18 cellular contexts compared by ENCODE assay signal in genomic region chr3:53216723-53217122, GRCh38. TPM values are rescaled to one million over a fixed set of nuclear protein-coding genes. Genes with fewer than 3 reads are reported as not detected.
DNase-seq lines count a peak whose midpoint lies in the region; ATAC-seq and TF ChIP-seq lines count a peak whose summit lies in the region.
"Had no signal": no experiment of that assay in that cellular context is flagged by ENCODE, and none has a peak within 500 bp of the region (broad histone marks: within the 10 kb centered on the region; RNA-seq: fewer than 3 reads in every experiment).

No MANE protein-coding gene starts in this region.

- TF ChIP-seq CTCF in A673 (conservative IDR thresholded peaks at IDR 0.05; ENCODE audit: low read depth, low read length) = no peak
- TF ChIP-seq CTCF in H9 (conservative IDR thresholded peaks at IDR 0.05) = no peak
- TF ChIP-seq CTCF in endodermal cell (conservative IDR thresholded peaks at IDR 0.05) = no peak
- no peak for TF ChIP-seq CTCF in PC-3 (conservative IDR thresholded peaks at IDR 0.05; ENCODE audit: low read depth, low read length)
- no peak for TF ChIP-seq CTCF in GM13976 (IDR thresholded peaks at IDR 0.05; ENCODE audit: borderline replicate concordance, control extremely low read depth, extremely low read depth, insufficient read depth, missing control alignments)

- DNase-seq in A673 (ENCODE audit: low spot score) = peak; percentile 13
- DNase-seq in H9 = peak; percentile 24
- peak; percentile 45 for DNase-seq in NCI-H524 treated with DMSO at 0.1 percent for 48 hours (lab: John Stamatoyannopoulos, UW)
- peak; percentile 80 for DNase-seq in endodermal cell
- DNase-seq in PC-3 = no peak
- no peak for DNase-seq in GM13976 (ENCODE audit: low spot score)
- no peak for DNase-seq in activated naive CD4-positive, alpha-beta T cell treated with anti-CD3 and anti-CD28 coated beads, Interleukin-2, amount 10 ng/mL, durations not matched to agents 7 days and 5 days
- DNase-seq: CD8-positive, alpha-beta T cell; DMS79; NCI-H1105 treated with DMSO at 0.1 percent for 48 hours; NCI-H187 treated with DMSO at 0.1 percent for 48 hours; NCI-H510A treated with DMSO at 0.1 percent for 48 hours; T-helper 1 cell; T1000 had no signal

- no peaks in the 10 kb centered on the region for H3K79me2 ChIP-seq in H9 (ENCODE audit: insufficient read depth, low read length)
- no peaks in the 10 kb centered on the region for H3K79me2 ChIP-seq in PC-3 (ENCODE audit: low read length)

- H3K4me2 ChIP-seq in H9 (ENCODE audit: insufficient read depth, insufficient read length, low read length) (no peak overlapping the region), PC-3 (ENCODE audit: low read length) (no peak overlapping the region)

- H2AFZ ChIP-seq in H9 (ENCODE audit: low read length) (no peak overlapping the region), PC-3 (ENCODE audit: low read length) (no peak overlapping the region)

- no peak for ATAC-seq in PC-3
- no peak for ATAC-seq in GM18868 (IDR thresholded peaks at IDR 0.05; ENCODE audit: unreplicated experiment)
- ATAC-seq: CD8-positive, alpha-beta T cell; Panc1; Right ventricle myocardium inferior had no signal

- in situ Hi-C loops in GM13976 (cut with MboI; ENCODE audit: low sequenced_read_pairs, unreplicated experiment) = no loop called here

- no peak overlapping the region for H2AK5ac ChIP-seq in H9 (ENCODE audit: insufficient read length, low read length)

- no peak overlapping the region for H3K23ac ChIP-seq in H9 (ENCODE audit: insufficient read length, low read depth, low read length)

- H2BK120ac ChIP-seq in H9 (ENCODE audit: low read depth, low read length, poor library complexity, severe bottlenecking) = no peak overlapping the region

- no peak overlapping the region for H2BK15ac ChIP-seq in H9 (ENCODE audit: low read depth, low read length)

- BruUV-seq in A673 (replicated peaks; lab: Mats Ljungman, UMichigan) (no TSS peak), PC-3 (replicated peaks; lab: Mats Ljungman, UMichigan) (no TSS peak)

- H3K27me3 Mint-ChIP-seq in H9 (ENCODE audit: low read depth) (peaks cover 6% of the 10 kb centered on the region), endodermal cell (ENCODE audit: insufficient read depth) (no peaks in the 10 kb centered on the region)
- peaks cover 35% of the 10 kb centered on the region for H3K27me3 Mint-ChIP-seq in activated naive CD4-positive, alpha-beta T cell treated with anti-CD3 and anti-CD28 coated beads, Interleukin-2, amount 10 ng/mL, durations not matched to agents 7 days and 5 days

- H3K27ac Mint-ChIP-seq in H9 = no peak overlapping the region
- H3K27ac Mint-ChIP-seq in endodermal cell = peak overlapping the region; percentile 82
- no peak overlapping the region for H3K27ac Mint-ChIP-seq in activated naive CD4-positive, alpha-beta T cell treated with anti-CD3 and anti-CD28 coated beads, Interleukin-2, amount 10 ng/mL, durations not matched to agents 7 days and 5 days
- H3K27ac Mint-ChIP-seq: CD8-positive, alpha-beta T cell had no signal

- H3K9ac ChIP-seq in H9 (ENCODE audit: extremely low read depth, insufficient read length, low read length) (no peak overlapping the region), endodermal cell (ENCODE audit: extremely low read depth, low read length, poor library complexity, severe bottlenecking) (no peak overlapping the region), PC-3 (ENCODE audit: low read length) (no peak overlapping the region)

- H3K4me3 ChIP-seq in A673 (ENCODE audit: low read depth, low read length, poor library complexity, severe bottlenecking) (no peak overlapping the region), endodermal cell (ENCODE audit: low read length) (no peak overlapping the region), PC-3 (ENCODE audit: low read length) (no peak overlapping the region)
- H3K4me3 ChIP-seq: SK-N-MC had no signal

- H3K9me3 Mint-ChIP-seq in H9 (no peaks in the 10 kb centered on the region), endodermal cell (no peaks in the 10 kb centered on the region)
- H3K9me3 Mint-ChIP-seq in activated naive CD4-positive, alpha-beta T cell treated with anti-CD3 and anti-CD28 coated beads, Interleukin-2, amount 10 ng/mL, durations not matched to agents 7 days and 5 days = no peaks in the 10 kb centered on the region
- H3K9me3 Mint-ChIP-seq: CD8-positive, alpha-beta T cell had no signal

- H3F3A ChIP-seq in PC-3 (ENCODE audit: low read length, unreplicated experiment) = no peaks in the 10 kb centered on the region

- H3K9me3 ChIP-seq in A673 (ENCODE audit: low read depth, low read length, poor library complexity, severe bottlenecking) (no peaks in the 10 kb centered on the region), H9 (ENCODE audit: control insufficient read depth, low read depth, low read length) (no peaks in the 10 kb centered on the region), endodermal cell (ENCODE audit: control insufficient read depth, low read length) (peaks cover 6% of the 10 kb centered on the region), PC-3 (ENCODE audit: low read length) (no peaks in the 10 kb centered on the region)

- H3K36me3 ChIP-seq in A673 (ENCODE audit: insufficient read depth, low read length, poor library complexity, severe bottlenecking) (no peaks in the 10 kb centered on the region), endodermal cell (ENCODE audit: control insufficient read depth, insufficient read depth, low read length) (no peaks in the 10 kb centered on the region), PC-3 (ENCODE audit: low read depth, low read length) (no peaks in the 10 kb centered on the region)

- H4K91ac ChIP-seq in H9 (ENCODE audit: insufficient read length, low read depth, low read length) = no peak overlapping the region

- no peaks in the 10 kb centered on the region for H3K23me2 ChIP-seq in H9 (ENCODE audit: insufficient read length, low read depth, low read length, poor library complexity, severe bottlenecking)

- no peak overlapping the region for H3K56ac ChIP-seq in H9 (ENCODE audit: insufficient read length, low read depth, low read length)

- H3K4me1 Mint-ChIP-seq in H9 (peaks cover 0 to 5% of the 10 kb centered on the region in 2 experiments), endodermal cell (peaks cover 12% of the 10 kb centered on the region)
- peaks cover 4% of the 10 kb centered on the region for H3K4me1 Mint-ChIP-seq in activated naive CD4-positive, alpha-beta T cell treated with anti-CD3 and anti-CD28 coated beads, Interleukin-2, amount 10 ng/mL, durations not matched to agents 7 days and 5 days

- no peak overlapping the region for H4K8ac ChIP-seq in H9 (replicated peaks; ENCODE audit: insufficient read length, low read depth, low read length)

- no peak overlapping the region for H2BK20ac ChIP-seq in H9 (ENCODE audit: low read depth, low read length, poor library complexity, severe bottlenecking)

- intact Hi-C loops in A673 (cut with micrococcal nuclease; ENCODE audit: unreplicated experiment) = no loop called here
- intact Hi-C loops in PC-3 (cut with micrococcal nuclease) = no loop called here

- WGBS in H9 (ENCODE audit: extremely low coverage, insufficient read length, low lambda C conversion rate) = no CpG with 5 or more reads among the region's 3 CpGs
- WGBS in endodermal cell (ENCODE audit: insufficient coverage in 1 of 2, insufficient read length in 1 of 2), 2 experiments = 6% methylated on average over 3 of the region's 3 CpGs; no CpG with 5 or more reads in 1 of the 2 experiments

- no peak overlapping the region for H3K4ac ChIP-seq in H9 (ENCODE audit: low read depth, low read length)

- H3K9me2 ChIP-seq in PC-3 (replicated peaks; ENCODE audit: low read length) = no peaks in the 10 kb centered on the region

- no peak overlapping the region for H4K5ac ChIP-seq in H9 (ENCODE audit: insufficient read length, low read depth, low read length)

- H4K20me1 ChIP-seq in H9 (ENCODE audit: control insufficient read depth, insufficient read depth, insufficient read length) (no peaks in the 10 kb centered on the region), PC-3 (ENCODE audit: low read length) (no peaks in the 10 kb centered on the region)

- H3K27me3 ChIP-seq in A673 (replicated peaks; ENCODE audit: insufficient read depth, low read depth, low read length, poor library complexity) = no peaks in the 10 kb centered on the region
- no peaks in the 10 kb centered on the region for H3K27me3 ChIP-seq in H9 (ENCODE audit: insufficient read depth, low read length)
- no peaks in the 10 kb centered on the region for H3K27me3 ChIP-seq in endodermal cell (ENCODE audit: control insufficient read depth, insufficient read depth, low read length, poor library complexity, severe bottlenecking)
- no peaks in the 10 kb centered on the region for H3K27me3 ChIP-seq in PC-3 (ENCODE audit: low read length)

- H3K14ac ChIP-seq in H9 (ENCODE audit: insufficient read depth, low read length) = no peak overlapping the region

- H3K4me3 Mint-ChIP-seq in H9 (no peak overlapping the region), endodermal cell (peak overlapping the region; percentile 18)
- H3K4me3 Mint-ChIP-seq in activated naive CD4-positive, alpha-beta T cell treated with anti-CD3 and anti-CD28 coated beads, Interleukin-2, amount 10 ng/mL, durations not matched to agents 7 days and 5 days = no peak overlapping the region
- H3K4me3 Mint-ChIP-seq: CD8-positive, alpha-beta T cell had no signal

- H3K18ac ChIP-seq in H9 (ENCODE audit: insufficient read length, low read depth, low read length) = no peak overlapping the region

- POLR2A ChIA-PET in A673 (lab: Charles Lee; ENCODE audit: low non-redundant PET) (no interaction called here), PC-3 (lab: Charles Lee; ENCODE audit: unreplicated experiment) (no interaction called here)

- H2BK12ac ChIP-seq in H9 (ENCODE audit: insufficient read length, low read depth, low read length) = no peak overlapping the region

- peaks cover 0 to 2% (median 0%) of the 10 kb centered on the region in 3 experiments; a peak in 1 of 7 replicates for H3K36me3 Mint-ChIP-seq in H9 (ENCODE audit: insufficient read depth in 1 of 3, low read depth in 3 of 3)
- H3K36me3 Mint-ChIP-seq in endodermal cell (ENCODE audit: low read depth) = peaks cover 2% of the 10 kb centered on the region
- H3K36me3 Mint-ChIP-seq in activated naive CD4-positive, alpha-beta T cell treated with anti-CD3 and anti-CD28 coated beads, Interleukin-2, amount 10 ng/mL, durations not matched to agents 7 days and 5 days = no peaks in the 10 kb centered on the region
- H3K36me3 Mint-ChIP-seq: CD8-positive, alpha-beta T cell had no signal

- H3K79me1 ChIP-seq in H9 (ENCODE audit: insufficient read depth, low read depth, low read length, poor library complexity, severe bottlenecking) = no peaks in the 10 kb centered on the region

- no peak overlapping the region for H3T11ph ChIP-seq in H9 (ENCODE audit: low read length)

- no peak overlapping the region for H3K27ac ChIP-seq in A673 (ENCODE audit: low read depth, low read length, poor library complexity, severe bottlenecking)
- no peak overlapping the region for H3K27ac ChIP-seq in H9 (ENCODE audit: insufficient read length, low read depth, low read length)
- no peak overlapping the region for H3K27ac ChIP-seq in endodermal cell (ENCODE audit: low read depth, low read length)
- no peak overlapping the region for H3K27ac ChIP-seq in PC-3 (ENCODE audit: low read length)
- H3K27ac ChIP-seq: SK-N-MC had no signal

- peaks cover 3% of the 10 kb centered on the region for H3K4me1 ChIP-seq in A673 (ENCODE audit: insufficient read depth, low read length, poor library complexity, severe bottlenecking)
- H3K4me1 ChIP-seq in H9 (ENCODE audit: insufficient read depth, low read length) = no peaks in the 10 kb centered on the region
- no peaks in the 10 kb centered on the region for H3K4me1 ChIP-seq in endodermal cell (ENCODE audit: control insufficient read depth, insufficient read depth, low read length)
- H3K4me1 ChIP-seq in PC-3 (ENCODE audit: insufficient read depth, low read length) = no peaks in the 10 kb centered on the region

- CTCF ChIA-PET in A673 (lab: Charles Lee) (no interaction called here), PC-3 (lab: Charles Lee) (no interaction called here)
- CTCF ChIA-PET in activated naive CD4-positive, alpha-beta T cell treated with anti-CD3 and anti-CD28 coated beads, Interleukin-2, amount 10 ng/mL, durations not matched to agents 7 days and 5 days (lab: Charles Lee) = interaction anchor here (0.6 to 1.2 kb wide), 2 partner anchors 102 to 107 kb away, joined by 3 to 4 read pairs; no protein-coding TSS in a partner anchor

- no peak overlapping the region for H2BK5ac ChIP-seq in H9 (ENCODE audit: insufficient read length, low read length)

RNA-seq across cellular contexts. Expression of gene TKT, which starts 39.1 kb away (rescaled TPM):
- 186 and 196 TPM in 2 replicates for total RNA-seq in A673 (2021)
- 650 and 676 TPM in 2 replicates for total RNA-seq in H9 (2021)
- total RNA-seq in endodermal cell = 100 to 1,000 TPM; 373 to 472 TPM
- polyA plus RNA-seq in endodermal cell (2013, experiment 1 of 2) = 576 TPM
- 503 TPM for polyA plus RNA-seq in endodermal cell (2013, experiment 2 of 2)
- 380 and 486 TPM in 2 replicates for total RNA-seq in PC-3 (2014; rRNA removed)

RNA-seq across cellular contexts. Expression of gene PRKCD, which starts 55.7 kb away (rescaled TPM):
- total RNA-seq in A673 (2021) (1.4 and 3.0 TPM in 2 replicates), H9 (2021) (23.7 and 24.9 TPM in 2 replicates), endodermal cell (10 to 100 TPM; 19.9 to 26.6 TPM), PC-3 (2014; rRNA removed) (7.8 and 18.7 TPM in 2 replicates)
- 14.3 TPM for polyA plus RNA-seq in endodermal cell (2013, experiment 1 of 2)
- 15.7 TPM for polyA plus RNA-seq in endodermal cell (2013, experiment 2 of 2)

Comparison
In these comparisons a context has a peak if more than half of its experiments do, and no peak if none do; other contexts are left out.
1. DNase-seq: peak in A673 (single experiment), H9 (single experiment), NCI-H524 treated with DMSO at 0.1 percent for 48 hours (single experiment) and endodermal cell (single experiment); none in PC-3 (single experiment), GM13976 (single experiment) and activated naive CD4-positive, alpha-beta T cell treated with anti-CD3 and anti-CD28 coated beads, Interleukin-2, amount 10 ng/mL, durations not matched to agents 7 days and 5 days (single experiment).